In the genomic region with DNA sequence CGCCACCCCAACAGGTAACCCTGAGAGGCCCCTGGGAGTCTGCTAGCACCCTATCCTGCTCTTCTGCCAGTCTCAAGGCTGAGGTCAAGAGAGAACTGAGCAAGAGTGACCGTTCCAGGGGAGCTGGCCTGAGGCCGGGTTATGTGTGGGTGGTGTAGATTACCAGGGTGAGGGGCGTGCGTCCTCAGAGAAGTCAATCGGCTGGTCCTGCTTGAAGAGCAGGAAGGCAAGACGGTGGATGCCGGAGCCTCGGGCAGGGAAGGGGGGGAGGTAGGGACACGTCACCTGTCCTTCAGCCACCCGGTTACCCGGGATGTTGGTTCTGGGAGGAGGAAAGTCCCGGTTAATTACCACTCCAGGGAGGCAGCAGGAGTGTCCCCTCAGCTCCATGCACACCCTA, we compare ENCODE assay signal across 16 cellular contexts. TPM values are rescaled to one million over a fixed set of nuclear protein-coding genes. Genes with fewer than 3 reads are reported as not detected.
DNase-seq lines count a peak whose midpoint lies in the region; ATAC-seq and TF ChIP-seq lines count a peak whose summit lies in the region.
"Had no signal": no experiment of that assay in that cellular context is flagged by ENCODE, and none has a peak within 500 bp of the region (broad histone marks: within the 10 kb centered on the region; RNA-seq: fewer than 3 reads in every experiment).

No MANE protein-coding gene starts in this region.

- WGBS in right lobe of liver (ENCODE audit: insufficient coverage, low coverage, low lambda C conversion rate, missing lambda C conversion rate) = 80% methylated on average over 1 of the region's 13 CpGs
- WGBS in sigmoid colon, 2 donors = 91 to 95% methylated on average over 13 of the region's 13 CpGs

- no peak for ATAC-seq in T-helper 17 cell
- no peak for ATAC-seq in right lobe of liver
- ATAC-seq in GM21528 (IDR thresholded peaks at IDR 0.05; ENCODE audit: low FRiP score, unreplicated experiment) = no peak
- ATAC-seq: A549 had no signal

- no peaks in the 10 kb centered on the region for H3K27me3 ChIP-seq in right lobe of liver
- no peaks in the 10 kb centered on the region for H3K27me3 ChIP-seq in sigmoid colon
- H3K27me3 ChIP-seq: BE2C had no signal

- DNase-seq in T-helper 17 cell (no peak), right lobe of liver (peak in 2 of 3 donors; percentile 49 to 52), sigmoid colon (peak; percentile 68), kidney tubule cell (ENCODE audit: low spot score) (no peak), NCI-H2171 (lab: John Stamatoyannopoulos, UW) (no peak)
- no peak for DNase-seq in activated CD4-positive, alpha-beta T cell treated with anti-CD3 and anti-CD28 coated beads, Interleukin-2, amount 10 ng/mL, durations not matched to agents 24 days and 14 days
- DNase-seq: BE2C; CD4-positive, alpha-beta memory T cell; DMS153; DMS79 treated with DMSO at 0.1 percent for 48 hours; EL; HCEC 1CT had no signal

- no peaks in the 10 kb centered on the region for H3K36me3 Mint-ChIP-seq in T-helper 17 cell (ENCODE audit: low read depth)
- peaks cover 31% of the 10 kb centered on the region for H3K36me3 Mint-ChIP-seq in activated CD4-positive, alpha-beta T cell treated with anti-CD3 and anti-CD28 coated beads, Interleukin-2, amount 10 ng/mL, durations not matched to agents 24 days and 14 days (ENCODE audit: low read depth)
- H3K36me3 Mint-ChIP-seq: IgD-negative memory B cell had no signal

- H3K27me3 Mint-ChIP-seq in T-helper 17 cell = no peaks in the 10 kb centered on the region
- H3K27me3 Mint-ChIP-seq in activated CD4-positive, alpha-beta T cell treated with anti-CD3 and anti-CD28 coated beads, Interleukin-2, amount 10 ng/mL, durations not matched to agents 24 days and 14 days = no peaks in the 10 kb centered on the region
- H3K27me3 Mint-ChIP-seq: CD4-positive, alpha-beta memory T cell; IgD-negative memory B cell had no signal

- no peaks in the 10 kb centered on the region for H3K9me3 Mint-ChIP-seq in activated CD4-positive, alpha-beta T cell treated with anti-CD3 and anti-CD28 coated beads, Interleukin-2, amount 10 ng/mL, durations not matched to agents 24 days and 14 days
- H3K9me3 Mint-ChIP-seq: CD4-positive, alpha-beta memory T cell; IgD-negative memory B cell had no signal

- TF ChIP-seq CTCF in right lobe of liver (IDR thresholded peaks at IDR 0.05) (no peak), sigmoid colon (IDR thresholded peaks at IDR 0.05) (no peak)

- H3K4me1 ChIP-seq in right lobe of liver (peaks cover 0 to 36% (median 6%) of the 10 kb centered on the region in 4 donors), sigmoid colon (peaks cover 0 to 39% (median 34%) of the 10 kb centered on the region in 4 donors)

- peaks cover 0 to 38% (median 13%) of the 10 kb centered on the region in 4 donors for H3K36me3 ChIP-seq in right lobe of liver
- H3K36me3 ChIP-seq in sigmoid colon = peaks cover 25 to 51% (median 34%) of the 10 kb centered on the region in 4 donors

- no peak for TF ChIP-seq EP300 in sigmoid colon (IDR thresholded peaks at IDR 0.05)

- peak overlapping the region; percentile 11 for H3K27ac Mint-ChIP-seq in T-helper 17 cell
- no peak overlapping the region for H3K27ac Mint-ChIP-seq in activated CD4-positive, alpha-beta T cell treated with anti-CD3 and anti-CD28 coated beads, Interleukin-2, amount 10 ng/mL, durations not matched to agents 24 days and 14 days

- H3K4me1 Mint-ChIP-seq in T-helper 17 cell = peaks cover 17% of the 10 kb centered on the region
- peaks cover 18% of the 10 kb centered on the region for H3K4me1 Mint-ChIP-seq in activated CD4-positive, alpha-beta T cell treated with anti-CD3 and anti-CD28 coated beads, Interleukin-2, amount 10 ng/mL, durations not matched to agents 24 days and 14 days

- TF ChIP-seq POLR2A in right lobe of liver (IDR thresholded peaks at IDR 0.05) (no peak), sigmoid colon (IDR thresholded peaks at IDR 0.05) (no peak)

- no peak overlapping the region for H3K27ac ChIP-seq in right lobe of liver
- no peak overlapping the region for H3K27ac ChIP-seq in sigmoid colon
- H3K27ac ChIP-seq: A549, C4-2B had no signal

- intact Hi-C loops in right lobe of liver (cut with DNase I) (no loop called here), sigmoid colon (cut with DNase I) (loop anchor here (5.0 kb wide), 1 partner anchor 122 kb away; a partner anchor contains a TSS)
- intact Hi-C loops in activated CD4-positive, alpha-beta T cell treated with anti-CD3 and anti-CD28 coated beads, Interleukin-2, amount 10 ng/mL, durations not matched to agents 24 days and 14 days (cut with micrococcal nuclease) = loop anchor here (5.0 kb wide), 1 partner anchor 122 kb away; a partner anchor contains a TSS

- no peak overlapping the region for H3K4me3 Mint-ChIP-seq in T-helper 17 cell
- H3K4me3 Mint-ChIP-seq in activated CD4-positive, alpha-beta T cell treated with anti-CD3 and anti-CD28 coated beads, Interleukin-2, amount 10 ng/mL, durations not matched to agents 24 days and 14 days = no peak overlapping the region

- H3K4me3 ChIP-seq in right lobe of liver = no peak overlapping the region
- H3K4me3 ChIP-seq in sigmoid colon = no peak overlapping the region
- H3K4me3 ChIP-seq: A549 had no signal

- H3K9me3 ChIP-seq in T-helper 17 cell (ENCODE audit: control insufficient read depth, low read length, poor library complexity, severe bottlenecking) (no peaks in the 10 kb centered on the region), right lobe of liver (no peaks in the 10 kb centered on the region), sigmoid colon (no peaks in the 10 kb centered on the region)
- H3K9me3 ChIP-seq: A549, BE2C had no signal

RNA-seq across cellular contexts. Expression of gene TRIM65, which starts 2.6 kb away (rescaled TPM):
- total RNA-seq in T-helper 17 cell (10 to 100 TPM; 19.8 to 23.6 TPM), right lobe of liver (1 to 10 TPM; 5.9 to 8.1 (median 7.6) TPM), sigmoid colon (10 to 100 TPM; 22.4 to 27.5 (median 25.1) TPM)
- 10 to 100 TPM in 2 of 3 donors, 1 to 10 TPM in 1; 7.2 to 19.1 (median 10.2) TPM for polyA plus RNA-seq in sigmoid colon
- 47.6 and 48.1 TPM in 2 replicates for total RNA-seq in activated CD4-positive, alpha-beta T cell treated with anti-CD3 and anti-CD28 coated beads, Interleukin-2, amount 10 ng/mL, durations not matched to agents 24 days and 14 days

RNA-seq across cellular contexts. Expression of gene MRPL38, which starts 5.3 kb away (rescaled TPM):
- 100 to 1,000 TPM in 1 of 2 donors, 10 to 100 TPM in 1; 93.8 to 107 TPM for total RNA-seq in T-helper 17 cell
- total RNA-seq in right lobe of liver = 10 to 100 TPM; 46.1 to 79.8 (median 57.3) TPM
- 10 to 100 TPM; 32.8 to 50.6 (median 41.8) TPM for total RNA-seq in sigmoid colon
- 10 to 100 TPM; 55.9 to 71.5 (median 57.1) TPM for polyA plus RNA-seq in sigmoid colon
- total RNA-seq in activated CD4-positive, alpha-beta T cell treated with anti-CD3 and anti-CD28 coated beads, Interleukin-2, amount 10 ng/mL, durations not matched to agents 24 days and 14 days = 151 and 157 TPM in 2 replicates

RNA-seq across cellular contexts. Expression of gene TRIM47, which starts 21.0 kb away (rescaled TPM):
- total RNA-seq in T-helper 17 cell = 1 to 10 TPM; 4.5 to 9.4 TPM
- 10 to 100 TPM in 5 of 6 experiments, 1 to 10 TPM in 1; 9.1 to 27.0 (median 21.5) TPM for total RNA-seq in right lobe of liver
- total RNA-seq in sigmoid colon = 10 to 100 TPM; 27.8 to 40.9 (median 37.2) TPM
- polyA plus RNA-seq in sigmoid colon = 10 to 100 TPM; 28.7 to 41.0 (median 39.0) TPM
- 25.2 and 33.2 TPM in 2 replicates for total RNA-seq in activated CD4-positive, alpha-beta T cell treated with anti-CD3 and anti-CD28 coated beads, Interleukin-2, amount 10 ng/mL, durations not matched to agents 24 days and 14 days

RNA-seq across cellular contexts. Expression of gene FBF1, which starts 41.5 kb away (rescaled TPM):
- total RNA-seq in T-helper 17 cell (10 to 100 TPM; 20.0 to 22.3 TPM), right lobe of liver (1 to 10 TPM in 5 of 6 experiments, under 1 TPM in 1; 0.86 to 3.1 (median 2.7) TPM), sigmoid colon (10 to 100 TPM in 1 of 4 donors, 1 to 10 TPM in 3; 4.4 to 16.6 (median 6.3) TPM)
- polyA plus RNA-seq in sigmoid colon = 1 to 10 TPM; 1.2 to 9.0 (median 2.5) TPM
- 17.5 and 18.6 TPM in 2 replicates for total RNA-seq in activated CD4-positive, alpha-beta T cell treated with anti-CD3 and anti-CD28 coated beads, Interleukin-2, amount 10 ng/mL, durations not matched to agents 24 days and 14 days

RNA-seq across cellular contexts. Expression of gene WBP2, which starts 44.2 kb away (rescaled TPM):
- total RNA-seq in T-helper 17 cell (100 to 1,000 TPM in 1 of 2 donors, 10 to 100 TPM in 1; 86.0 to 114 TPM), right lobe of liver (10 to 100 TPM; 57.5 to 99.2 (median 68.7) TPM), sigmoid colon (10 to 100 TPM; 44.2 to 73.1 (median 56.9) TPM)
- 100 to 1,000 TPM in 1 of 3 donors, 10 to 100 TPM in 2; 87.1 to 110 (median 91.3) TPM for polyA plus RNA-seq in sigmoid colon
- 68.9 and 70.0 TPM in 2 replicates for total RNA-seq in activated CD4-positive, alpha-beta T cell treated with anti-CD3 and anti-CD28 coated beads, Interleukin-2, amount 10 ng/mL, durations not matched to agents 24 days and 14 days

Comparison
In these comparisons a context has a peak if more than half of its experiments do, and no peak if none do; other contexts are left out.
1. DNase-seq: peak in right lobe of liver (2 of 3) and sigmoid colon (single experiment); none in T-helper 17 cell (0 of 3), kidney tubule cell (single experiment), NCI-H2171 (single experiment) and activated CD4-positive, alpha-beta T cell treated with anti-CD3 and anti-CD28 coated beads, Interleukin-2, amount 10 ng/mL, durations not matched to agents 24 days and 14 days (single experiment).
2. intact Hi-C loops: an anchor here in sigmoid colon (5.0 kb wide) and activated CD4-positive, alpha-beta T cell treated with anti-CD3 and anti-CD28 coated beads, Interleukin-2, amount 10 ng/mL, durations not matched to agents 24 days and 14 days (5.0 kb wide); none called in right lobe of liver.